Comparison of ENCODE assay signal across 21 cellular contexts in the genomic region with DNA sequence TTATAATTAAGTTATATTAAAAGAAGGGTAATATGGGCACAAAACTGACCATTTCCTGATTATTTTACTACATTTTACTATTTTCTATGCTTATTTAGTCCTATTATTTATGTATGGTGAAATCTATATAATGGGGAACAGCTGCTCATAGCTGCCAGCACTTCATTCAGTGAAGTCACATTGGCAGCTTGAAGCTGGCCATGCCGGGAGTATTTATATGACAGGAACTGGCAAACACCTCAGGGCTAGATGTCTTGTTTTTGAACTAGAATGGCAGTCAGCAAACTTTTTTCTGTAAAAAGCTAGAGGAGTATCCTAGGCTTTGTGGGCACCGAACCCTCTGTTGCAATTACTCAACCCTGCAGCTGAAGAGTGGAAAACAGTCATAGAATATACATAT.
"Had no signal": no experiment of that assay in that cellular context is flagged by ENCODE, and none has a peak within 500 bp of the region (broad histone marks: within the 10 kb centered on the region; RNA-seq: fewer than 3 reads in every experiment).

No MANE protein-coding gene starts in this region.

- DNase-seq: dorsolateral prefrontal cortex; effector CD8-positive, alpha-beta T cell; endodermal cell; foreskin melanocyte; natural killer cell; occipital lobe; ovary; posterior cingulate gyrus; psoas muscle; right cardiac atrium; sigmoid colon; stimulated activated CD4-positive, alpha-beta T cell treated with anti-CD3 and anti-CD28 coated beads, Interleukin-2, amount 100 ng/mL, for 24 hours; stimulated activated CD4-positive, alpha-beta T cell treated with anti-CD3 and anti-CD28 coated beads, Interleukin-4, amount 100 ng/mL, for 24 hours; stimulated activated naive CD4-positive, alpha-beta T cell treated with Interleukin-2 at 50 U/mL for 16 hours; substantia nigra; testis; tibial artery had no signal

- ATAC-seq: esophagus mucosa; natural killer cell; psoas muscle; right cardiac atrium; stimulated activated effector memory CD8-positive, alpha-beta T cell treated with anti-CD3 and anti-CD28 coated beads, Interleukin-12 subunit alpha, Interleukin-12 subunit beta, amount 100 ng/mL, for 72 hours had no signal

- H3K4me3 ChIP-seq: dorsolateral prefrontal cortex, lung, ovary, psoas muscle, sigmoid colon, testis, tibial artery had no signal

- H3K27me3 ChIP-seq: dorsolateral prefrontal cortex, ovary, sigmoid colon, testis, tibial artery had no signal

- H3K9me3 ChIP-seq: ovary, testis had no signal

- H3K36me3 ChIP-seq: ovary, sigmoid colon had no signal

- H3K27ac ChIP-seq: dorsolateral prefrontal cortex, epithelial cell of prostate, ovary, psoas muscle, sigmoid colon, testis, tibial artery had no signal
